In the genomic region with DNA sequence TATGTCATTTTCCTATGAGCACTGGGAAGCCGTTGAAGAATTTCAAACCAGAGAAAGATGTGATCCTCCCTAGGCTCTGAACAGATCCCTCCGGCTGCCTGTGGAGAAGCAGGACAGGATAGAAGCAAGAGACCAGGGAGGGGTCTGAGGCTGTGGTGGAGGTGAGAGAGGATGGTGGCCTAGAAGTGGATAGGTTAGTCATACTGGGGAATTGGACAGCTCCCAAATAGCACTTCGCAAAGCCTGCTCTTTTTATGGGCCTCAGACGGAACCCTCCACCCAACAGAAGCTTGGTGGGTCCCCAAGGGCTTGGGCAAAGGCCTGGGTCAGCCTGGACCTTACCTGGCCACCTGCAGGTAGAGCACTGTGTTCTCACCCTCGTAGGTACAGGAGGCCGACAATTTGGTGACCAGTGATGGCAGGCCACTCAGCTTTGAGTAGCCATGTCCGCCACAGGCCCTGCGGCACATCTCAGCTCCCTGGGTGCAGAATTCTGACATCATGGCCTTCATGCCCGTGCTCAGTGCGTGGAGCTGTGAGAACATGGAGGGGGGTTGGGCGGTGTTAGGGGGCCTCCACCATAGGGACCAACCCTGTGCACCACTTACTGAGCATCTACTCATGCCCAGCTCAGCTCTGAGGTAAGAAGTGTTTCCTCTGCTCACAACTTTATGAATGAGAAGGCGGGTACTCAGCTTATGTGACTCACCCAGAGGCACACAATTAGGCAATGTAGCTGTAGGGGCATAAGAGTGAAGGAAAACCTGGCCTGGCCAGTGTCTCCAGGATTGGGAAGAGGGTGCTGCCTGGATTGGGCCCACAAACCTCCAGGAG, we compare ENCODE assay signal across 1 cellular context.
A peak's percentile ranks its signal among the peaks of the same experiment; 100 is the strongest.
TF ChIP-seq lines count a peak whose summit lies in the region.

No MANE protein-coding gene starts in this region.

TF ChIP-seq in A549, 52 proteins besides CTCF, POLR2A, EP300 and RAD21 (continued from another document):
- TF ChIP-seq, protein P1, sequence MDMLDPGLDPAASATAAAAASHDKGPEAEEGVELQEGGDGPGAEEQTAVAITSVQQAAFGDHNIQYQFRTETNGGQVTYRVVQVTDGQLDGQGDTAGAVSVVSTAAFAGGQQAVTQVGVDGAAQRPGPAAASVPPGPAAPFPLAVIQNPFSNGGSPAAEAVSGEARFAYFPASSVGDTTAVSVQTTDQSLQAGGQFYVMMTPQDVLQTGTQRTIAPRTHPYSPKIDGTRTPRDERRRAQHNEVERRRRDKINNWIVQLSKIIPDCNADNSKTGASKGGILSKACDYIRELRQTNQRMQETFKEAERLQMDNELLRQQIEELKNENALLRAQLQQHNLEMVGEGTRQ (IDR thresholded peaks at IDR 0.05): no peak
- TF ChIP-seq KDM1A (IDR thresholded peaks at IDR 0.05; ENCODE audit: low read depth) (no peak), NPAS2 (CRISPR knock-in tag; IDR thresholded peaks at IDR 0.05; ENCODE audit: borderline replicate concordance) (no peak), ESRRA (IDR thresholded peaks at IDR 0.05; ENCODE audit: borderline replicate concordance, low read length) (no peak), FOSB (CRISPR knock-in tag; IDR thresholded peaks at IDR 0.05) (no peak), POLR2AphosphoS2 (conservative IDR thresholded peaks at IDR 0.05; ENCODE audit: low read length) (no peak), CEBPB (IDR thresholded peaks at IDR 0.05) (peak; percentile 79 to 95), JUN (IDR thresholded peaks at IDR 0.05) (peak in 1 of 2 experiments; percentile 49; a peak in 1 of 5 replicates), ZC3H11A (IDR thresholded peaks at IDR 0.05) (no peak), MAFK (IDR thresholded peaks at IDR 0.05; ENCODE audit: partially characterized antibody) (no peak), RNF2 (IDR thresholded peaks at IDR 0.05; ENCODE audit: borderline replicate concordance, low read depth) (no peak), RCOR1 (IDR thresholded peaks at IDR 0.05; ENCODE audit: low read depth, low read length) (no peak), KDM5A (IDR thresholded peaks at IDR 0.05) (no peak), EHMT2 (IDR thresholded peaks at IDR 0.05; ENCODE audit: low read depth) (no peak), JUNB (IDR thresholded peaks at IDR 0.05) (no peak), NR3C1 (IDR thresholded peaks at IDR 0.05) (no peak), ZNF302 (CRISPR knock-in tag; IDR thresholded peaks at IDR 0.05) (no peak), SREBF2 (IDR thresholded peaks at IDR 0.05) (no peak)
- TF ChIP-seq, protein P2, sequence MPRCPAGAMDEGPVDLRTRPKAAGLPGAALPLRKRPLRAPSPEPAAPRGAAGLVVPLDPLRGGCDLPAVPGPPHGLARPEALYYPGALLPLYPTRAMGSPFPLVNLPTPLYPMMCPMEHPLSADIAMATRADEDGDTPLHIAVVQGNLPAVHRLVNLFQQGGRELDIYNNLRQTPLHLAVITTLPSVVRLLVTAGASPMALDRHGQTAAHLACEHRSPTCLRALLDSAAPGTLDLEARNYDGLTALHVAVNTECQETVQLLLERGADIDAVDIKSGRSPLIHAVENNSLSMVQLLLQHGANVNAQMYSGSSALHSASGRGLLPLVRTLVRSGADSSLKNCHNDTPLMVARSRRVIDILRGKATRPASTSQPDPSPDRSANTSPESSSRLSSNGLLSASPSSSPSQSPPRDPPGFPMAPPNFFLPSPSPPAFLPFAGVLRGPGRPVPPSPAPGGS (IDR thresholded peaks at IDR 0.05): no peak
- TF ChIP-seq, protein P3, sequence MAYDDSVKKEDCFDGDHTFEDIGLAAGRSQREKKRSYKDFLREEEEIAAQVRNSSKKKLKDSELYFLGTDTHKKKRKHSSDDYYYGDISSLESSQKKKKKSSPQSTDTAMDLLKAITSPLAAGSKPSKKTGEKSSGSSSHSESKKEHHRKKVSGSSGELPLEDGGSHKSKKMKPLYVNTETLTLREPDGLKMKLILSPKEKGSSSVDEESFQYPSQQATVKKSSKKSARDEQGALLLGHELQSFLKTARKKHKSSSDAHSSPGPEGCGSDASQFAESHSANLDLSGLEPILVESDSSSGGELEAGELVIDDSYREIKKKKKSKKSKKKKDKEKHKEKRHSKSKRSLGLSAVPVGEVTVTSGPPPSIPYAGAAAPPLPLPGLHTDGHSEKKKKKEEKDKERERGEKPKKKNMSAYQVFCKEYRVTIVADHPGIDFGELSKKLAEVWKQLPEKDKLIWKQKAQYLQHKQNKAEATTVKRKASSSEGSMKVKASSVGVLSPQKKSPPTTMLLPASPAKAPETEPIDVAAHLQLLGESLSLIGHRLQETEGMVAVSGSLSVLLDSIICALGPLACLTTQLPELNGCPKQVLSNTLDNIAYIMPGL (CRISPR knock-in tag; IDR thresholded peaks at IDR 0.05; ENCODE audit: borderline replicate concordance): no peak
- TF ChIP-seq, protein P4, sequence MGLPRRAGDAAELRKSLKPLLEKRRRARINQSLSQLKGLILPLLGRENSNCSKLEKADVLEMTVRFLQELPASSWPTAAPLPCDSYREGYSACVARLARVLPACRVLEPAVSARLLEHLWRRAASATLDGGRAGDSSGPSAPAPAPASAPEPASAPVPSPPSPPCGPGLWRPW (IDR thresholded peaks at IDR 0.05): no peak
- TF ChIP-seq, protein P5, sequence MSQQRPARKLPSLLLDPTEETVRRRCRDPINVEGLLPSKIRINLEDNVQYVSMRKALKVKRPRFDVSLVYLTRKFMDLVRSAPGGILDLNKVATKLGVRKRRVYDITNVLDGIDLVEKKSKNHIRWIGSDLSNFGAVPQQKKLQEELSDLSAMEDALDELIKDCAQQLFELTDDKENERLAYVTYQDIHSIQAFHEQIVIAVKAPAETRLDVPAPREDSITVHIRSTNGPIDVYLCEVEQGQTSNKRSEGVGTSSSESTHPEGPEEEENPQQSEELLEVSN (IDR thresholded peaks at IDR 0.05; ENCODE audit: borderline replicate concordance, low read depth): no peak
- TF ChIP-seq, protein P6, sequence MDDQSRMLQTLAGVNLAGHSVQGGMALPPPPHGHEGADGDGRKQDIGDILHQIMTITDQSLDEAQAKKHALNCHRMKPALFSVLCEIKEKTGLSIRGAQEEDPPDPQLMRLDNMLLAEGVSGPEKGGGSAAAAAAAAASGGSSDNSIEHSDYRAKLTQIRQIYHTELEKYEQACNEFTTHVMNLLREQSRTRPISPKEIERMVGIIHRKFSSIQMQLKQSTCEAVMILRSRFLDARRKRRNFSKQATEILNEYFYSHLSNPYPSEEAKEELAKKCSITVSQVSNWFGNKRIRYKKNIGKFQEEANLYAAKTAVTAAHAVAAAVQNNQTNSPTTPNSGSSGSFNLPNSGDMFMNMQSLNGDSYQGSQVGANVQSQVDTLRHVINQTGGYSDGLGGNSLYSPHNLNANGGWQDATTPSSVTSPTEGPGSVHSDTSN (IDR thresholded peaks at IDR 0.05): no peak
- TF ChIP-seq, protein P7, sequence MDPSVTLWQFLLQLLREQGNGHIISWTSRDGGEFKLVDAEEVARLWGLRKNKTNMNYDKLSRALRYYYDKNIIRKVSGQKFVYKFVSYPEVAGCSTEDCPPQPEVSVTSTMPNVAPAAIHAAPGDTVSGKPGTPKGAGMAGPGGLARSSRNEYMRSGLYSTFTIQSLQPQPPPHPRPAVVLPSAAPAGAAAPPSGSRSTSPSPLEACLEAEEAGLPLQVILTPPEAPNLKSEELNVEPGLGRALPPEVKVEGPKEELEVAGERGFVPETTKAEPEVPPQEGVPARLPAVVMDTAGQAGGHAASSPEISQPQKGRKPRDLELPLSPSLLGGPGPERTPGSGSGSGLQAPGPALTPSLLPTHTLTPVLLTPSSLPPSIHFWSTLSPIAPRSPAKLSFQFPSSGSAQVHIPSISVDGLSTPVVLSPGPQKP (IDR thresholded peaks at IDR 0.05; ENCODE audit: low read depth, low read length): no peak
